12 cellular contexts compared by ENCODE assay signal in genomic region chr13:90485441-90485840, GRCh38.
A peak's percentile ranks its signal among the peaks of the same experiment; 100 is the strongest.
DNase-seq lines count a peak whose midpoint lies in the region; TF ChIP-seq lines count a peak whose summit lies in the region.
"Had no signal": no experiment of that assay in that cellular context is flagged by ENCODE, and none has a peak within 500 bp of the region (broad histone marks: within the 10 kb centered on the region; RNA-seq: fewer than 3 reads in every experiment).

No MANE protein-coding gene starts in this region.

- DNase-seq in AG08396 (ENCODE audit: low spot score), result peak; percentile 28
- DNase-seq in coronary artery (ENCODE audit: low spot score), result no peak
- DNase-seq in myocyte (ENCODE audit: low read depth), result peak; percentile 40
- no peak for DNase-seq in NCI-H2029 treated with DMSO at 0.1 percent for 48 hours (lab: John Stamatoyannopoulos, UW)
- no peak for DNase-seq in NCI-H1694 (lab: John Stamatoyannopoulos, UW)
- DNase-seq in central memory CD4-positive, alpha-beta T cell, result no peak
- DNase-seq in NCI-H748 treated with DMSO at 0.1 percent for 48 hours (lab: John Stamatoyannopoulos, UW), result no peak
- DNase-seq: activated naive CD4-positive, alpha-beta T cell; effector memory CD8-positive, alpha-beta T cell had no signal

- TF ChIP-seq EP300 in Ishikawa (IDR thresholded peaks at IDR 0.05; ENCODE audit: borderline replicate concordance), result peak; percentile 67; the same call in 1 of the 2 replicates

- H3K27ac ChIP-seq in coronary artery, result peak overlapping the region; percentile 7 to 37
- H3K27ac ChIP-seq: prostate gland, tibial nerve had no signal

- no peak for TF ChIP-seq RAD21 in Ishikawa (IDR thresholded peaks at IDR 0.05; ENCODE audit: low read depth)

- H3K4me3 ChIP-seq in coronary artery, result no peak overlapping the region
- H3K4me3 ChIP-seq: prostate gland, tibial nerve had no signal

- no peak for TF ChIP-seq CTCF in coronary artery (IDR thresholded peaks at IDR 0.05)

TF ChIP-seq in Ishikawa, 13 proteins besides CTCF, POLR2A, EP300 and RAD21:
- TF ChIP-seq YY1 (IDR thresholded peaks at IDR 0.05; ENCODE audit: low read depth) (no peak), TCF12 (IDR thresholded peaks at IDR 0.05; ENCODE audit: low read depth) (no peak), CEBPB (IDR thresholded peaks at IDR 0.05) (peak; percentile 49; the same call in 1 of the 2 replicates), TEAD4 (IDR thresholded peaks at IDR 0.05) (peak; percentile 63; the same call in 1 of the 2 replicates), NFIC (IDR thresholded peaks at IDR 0.05) (0 out of 2 replicates have a peak, but pooled peaks have one; percentile 46)

Comparison
In these comparisons a context has a peak if more than half of its experiments do, and no peak if none do; other contexts are left out.
1. DNase-seq: peak in AG08396 (single experiment) and myocyte (single experiment); none in coronary artery (single experiment), NCI-H2029 treated with DMSO at 0.1 percent for 48 hours (single experiment), NCI-H1694 (single experiment), central memory CD4-positive, alpha-beta T cell (single experiment) and NCI-H748 treated with DMSO at 0.1 percent for 48 hours (single experiment).